Comparison of ENCODE assay signal across 26 cellular contexts in genomic region chr15:57925650-57926049, GRCh38.
"Had no signal": no experiment of that assay in that cellular context is flagged by ENCODE, and none has a peak within 500 bp of the region (broad histone marks: within the 10 kb centered on the region; RNA-seq: fewer than 3 reads in every experiment).

No MANE protein-coding gene starts in this region.

- H3K27me3 ChIP-seq: stomach, testis, thyroid gland, tibial artery, tibial nerve, transverse colon, upper lobe of left lung, upper lobe of right lung, uterus, vagina had no signal

- H3K36me3 ChIP-seq: stomach, suprapubic skin, thoracic aorta, thyroid gland, tibial artery, tibial nerve, transverse colon, upper lobe of left lung, upper lobe of right lung, uterus, vagina had no signal

- H3K9me3 ChIP-seq: stomach, suprapubic skin, testis, thoracic aorta, thyroid gland, tibial artery, tibial nerve, transverse colon, upper lobe of left lung, upper lobe of right lung, uterus, vagina had no signal

- H3K27ac ChIP-seq: stomach, suprapubic skin, testis, thoracic aorta, thyroid gland, tibial artery, tibial nerve, upper lobe of right lung, uterus had no signal

- DNase-seq: stimulated activated CD4-positive, alpha-beta T cell treated with anti-CD3 and anti-CD28 coated beads, Interleukin-2, amount 100 ng/mL, for 48 hours; stimulated activated CD4-positive, alpha-beta T cell treated with anti-CD3 and anti-CD28 coated beads, Interleukin-4, amount 100 ng/mL, for 1 hour; stimulated activated CD4-positive, alpha-beta T cell treated with anti-CD3 and anti-CD28 coated beads, Interleukin-4, amount 100 ng/mL, for 24 hours; stimulated activated CD4-positive, alpha-beta T cell treated with anti-CD3 and anti-CD28 coated beads, Interleukin-4, amount 100 ng/mL, for 4 hours; stimulated activated CD8-positive, alpha-beta memory T cell treated with anti-CD3 and anti-CD28 coated beads, Interleukin-4, amount 100 ng/mL, for 48 hours; stimulated activated naive B cell treated with anti-CD40 and anti-IgM and Interleukin-4, amounts not matched to agents 10 μg/mL and 1 μg/mL and 100 μg/mL, for 72 hours; stimulated activated naive CD4-positive, alpha-beta T cell; stimulated activated naive CD4-positive, alpha-beta T cell treated with Interleukin-2 at 50 U/mL for 16 hours; stimulated activated naive CD8-positive, alpha-beta T cell treated with anti-CD3 and anti-CD28 coated beads, Interleukin-15, amount 100 ng/mL, for 72 hours; stimulated activated naive CD8-positive, alpha-beta T cell treated with anti-CD3 and anti-CD28 coated beads, Interleukin-15, Interleukin-2, amounts not matched to agents 100 U/mL and 50 U/mL, for 24 hours; stomach; substantia nigra; testis; thyroid gland; tibial artery; transverse colon; trophoblast cell; upper lobe of left lung; upper lobe of right lung; uterus had no signal

- ATAC-seq: stimulated activated effector memory CD8-positive, alpha-beta T cell treated with anti-CD3 and anti-CD28 coated beads, Interleukin-12 subunit alpha, Interleukin-12 subunit beta, amount 100 ng/mL, for 72 hours; stimulated activated memory B cell treated with anti-CD40 and anti-IgM and Interleukin-4, amounts not matched to agents 10 μg/mL and 1 μg/mL and 100 μg/mL, for 72 hours; stimulated activated naive B cell treated with anti-CD40 and anti-IgM and Interleukin-4, amounts not matched to agents 10 μg/mL and 1 μg/mL and 100 μg/mL, for 72 hours; stimulated activated naive CD8-positive, alpha-beta T cell treated with anti-CD3 and anti-CD28 coated beads, Interleukin-15, amount 100 ng/mL, for 72 hours; stimulated activated naive CD8-positive, alpha-beta T cell treated with anti-CD3 and anti-CD28 coated beads, Interleukin-15, Interleukin-2, amounts not matched to agents 100 U/mL and 50 U/mL, for 24 hours; upper lobe of right lung had no signal

- H3K4me3 ChIP-seq: stomach, suprapubic skin, testis, thoracic aorta, thyroid gland, tibial artery, tibial nerve, transverse colon, upper lobe of left lung, upper lobe of right lung, uterus, vagina had no signal
